Comparison of ENCODE assay signal across 12 cellular contexts in genomic region chr6:5274231-5274630, GRCh38.
"Had no signal": no experiment of that assay in that cellular context is flagged by ENCODE, and none has a peak within 500 bp of the region (broad histone marks: within the 10 kb centered on the region; RNA-seq: fewer than 3 reads in every experiment).

No MANE protein-coding gene starts in this region.

- H3K4me3 Mint-ChIP-seq: activated CD8-positive, alpha-beta T cell treated with anti-CD3 and anti-CD28 coated beads, Interleukin-2, amount 10 ng/mL, durations not matched to agents 7 days and 5 days; activated naive CD4-positive, alpha-beta T cell treated with anti-CD3 and anti-CD28 coated beads for 36 hours; neural progenitor cell had no signal

- ATAC-seq: activated CD8-positive, alpha-beta T cell treated with anti-CD3 and anti-CD28 coated beads, Interleukin-2, amount 10 ng/mL, durations not matched to agents 7 days and 5 days; gastrocnemius medialis; heart right ventricle; left colon; lower lobe of right lung; sciatic nerve had no signal

- H3K27ac Mint-ChIP-seq: activated CD8-positive, alpha-beta T cell treated with anti-CD3 and anti-CD28 coated beads, Interleukin-2, amount 10 ng/mL, durations not matched to agents 7 days and 5 days; activated naive CD4-positive, alpha-beta T cell treated with anti-CD3 and anti-CD28 coated beads for 36 hours; neural progenitor cell had no signal

- DNase-seq: activated CD4-positive, CD25-positive, alpha-beta regulatory T cell treated with anti-CD3 and anti-CD28 coated beads, Interleukin-2, amount 50 U/mL, for 72 hours; activated CD8-positive, alpha-beta T cell treated with anti-CD3 and anti-CD28 coated beads, Interleukin-2, amount 10 ng/mL, durations not matched to agents 7 days and 5 days; activated naive CD4-positive, alpha-beta T cell treated with anti-CD3 and anti-CD28 coated beads for 36 hours; gastrocnemius medialis; heart right ventricle; left colon; lower lobe of right lung; ovary; stimulated activated CD4-positive, alpha-beta T cell treated with anti-CD3 and anti-CD28 coated beads, Interleukin-1b, Interleukin-23, amount 100 ng/mL, for 48 hours; thyroid gland had no signal

- H3K9me3 Mint-ChIP-seq: activated naive CD4-positive, alpha-beta T cell treated with anti-CD3 and anti-CD28 coated beads for 36 hours; neural progenitor cell had no signal
